In genomic region chr6:38673397-38674165, GRCh38 we compare ENCODE assay signal across 1 cellular context.
TF ChIP-seq lines count a peak whose summit lies in the region.

No MANE protein-coding gene starts in this region.

TF ChIP-seq in K562, 482 proteins besides CTCF, POLR2A, EP300 and RAD21 (continues in another document):
- no peak for TF ChIP-seq ZNF224 (CRISPR knock-in tag; IDR thresholded peaks at IDR 0.05)
- no peak for TF ChIP-seq CBX5 (IDR thresholded peaks at IDR 0.05; ENCODE audit: borderline replicate concordance, low read depth)
- no peak for TF ChIP-seq DPF2 (IDR thresholded peaks at IDR 0.05)
- TF ChIP-seq MYNN (IDR thresholded peaks at IDR 0.05): no peak
- no peak for TF ChIP-seq MYNN (CRISPR knock-in tag; IDR thresholded peaks at IDR 0.05)
- no peak for TF ChIP-seq SMARCA4 (IDR thresholded peaks at IDR 0.05)
- peak in 1 of 2 experiments; percentile 18; a peak in 1 of 4 replicates for TF ChIP-seq RCOR1 (IDR thresholded peaks at IDR 0.05; ENCODE audit: borderline replicate concordance in 1 of 2, low read depth in 2 of 2, low read length in 2 of 2)
- no peak for TF ChIP-seq CCNT2 (IDR thresholded peaks at IDR 0.05; ENCODE audit: borderline replicate concordance, extremely low read depth, insufficient read length, low read depth, low read length)
- TF ChIP-seq, protein P1, sequence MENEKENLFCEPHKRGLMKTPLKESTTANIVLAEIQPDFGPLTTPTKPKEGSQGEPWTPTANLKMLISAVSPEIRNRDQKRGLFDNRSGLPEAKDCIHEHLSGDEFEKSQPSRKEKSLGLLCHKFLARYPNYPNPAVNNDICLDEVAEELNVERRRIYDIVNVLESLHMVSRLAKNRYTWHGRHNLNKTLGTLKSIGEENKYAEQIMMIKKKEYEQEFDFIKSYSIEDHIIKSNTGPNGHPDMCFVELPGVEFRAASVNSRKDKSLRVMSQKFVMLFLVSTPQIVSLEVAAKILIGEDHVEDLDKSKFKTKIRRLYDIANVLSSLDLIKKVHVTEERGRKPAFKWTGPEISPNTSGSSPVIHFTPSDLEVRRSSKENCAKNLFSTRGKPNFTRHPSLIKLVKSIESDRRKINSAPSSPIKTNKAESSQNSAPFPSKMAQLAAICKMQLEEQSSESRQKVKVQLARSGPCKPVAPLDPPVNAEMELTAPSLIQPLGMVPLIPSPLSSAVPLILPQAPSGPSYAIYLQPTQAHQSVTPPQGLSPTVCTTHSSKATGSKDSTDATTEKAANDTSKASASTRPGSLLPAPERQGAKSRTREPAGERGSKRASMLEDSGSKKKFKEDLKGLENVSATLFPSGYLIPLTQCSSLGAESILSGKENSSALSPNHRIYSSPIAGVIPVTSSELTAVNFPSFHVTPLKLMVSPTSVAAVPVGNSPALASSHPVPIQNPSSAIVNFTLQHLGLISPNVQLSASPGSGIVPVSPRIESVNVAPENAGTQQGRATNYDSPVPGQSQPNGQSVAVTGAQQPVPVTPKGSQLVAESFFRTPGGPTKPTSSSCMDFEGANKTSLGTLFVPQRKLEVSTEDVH (IDR thresholded peaks at IDR 0.05; ENCODE audit: low read depth, partially characterized antibody): no peak
- TF ChIP-seq ZNF217 (CRISPR knock-in tag; IDR thresholded peaks at IDR 0.05): no peak
- no peak for TF ChIP-seq MTA2 (IDR thresholded peaks at IDR 0.05; ENCODE audit: low read depth)
- TF ChIP-seq JUN (IDR thresholded peaks at IDR 0.05; ENCODE audit: borderline replicate concordance, low read depth, low read length): no peak
- TF ChIP-seq JUN (CRISPR knock-in tag; IDR thresholded peaks at IDR 0.05; ENCODE audit: borderline replicate concordance): no peak
- TF ChIP-seq MTA3 (IDR thresholded peaks at IDR 0.05; ENCODE audit: borderline replicate concordance): no peak
- no peak for TF ChIP-seq RBM15 (IDR thresholded peaks at IDR 0.05; ENCODE audit: insufficient read depth, low read length)
- TF ChIP-seq ZFX (CRISPR knock-in tag; IDR thresholded peaks at IDR 0.05): no peak
- TF ChIP-seq E2F1 (CRISPR knock-in tag; IDR thresholded peaks at IDR 0.05): no peak
- no peak for TF ChIP-seq ZNF121 (CRISPR knock-in tag; conservative IDR thresholded peaks at IDR 0.05)
- TF ChIP-seq GATA2 (CRISPR knock-in tag; IDR thresholded peaks at IDR 0.05): peak; percentile 62
- TF ChIP-seq SRF (CRISPR knock-in tag; IDR thresholded peaks at IDR 0.05): peak in 1 of 2 experiments; percentile 88; a peak in 1 of 4 replicates
- no peak for TF ChIP-seq JUND (IDR thresholded peaks at IDR 0.05; ENCODE audit: borderline replicate concordance, low read depth, low read length)
- no peak for TF ChIP-seq JUND (tag; IDR thresholded peaks at IDR 0.05; ENCODE audit: borderline replicate concordance, low read depth, low read length)
- TF ChIP-seq CHD4 (IDR thresholded peaks at IDR 0.05; ENCODE audit: insufficient read depth, insufficient replicate concordance, low read depth, low read length, poor library complexity, severe bottlenecking): no peak
- no peak for TF ChIP-seq ZKSCAN8 (CRISPR knock-in tag; IDR thresholded peaks at IDR 0.05)
- TF ChIP-seq ZBTB49 (CRISPR knock-in tag; IDR thresholded peaks at IDR 0.05; ENCODE audit: borderline replicate concordance): no peak
- peak; percentile 74 for TF ChIP-seq BHLHE40 (IDR thresholded peaks at IDR 0.05; ENCODE audit: low read length)
- TF ChIP-seq, protein P2, sequence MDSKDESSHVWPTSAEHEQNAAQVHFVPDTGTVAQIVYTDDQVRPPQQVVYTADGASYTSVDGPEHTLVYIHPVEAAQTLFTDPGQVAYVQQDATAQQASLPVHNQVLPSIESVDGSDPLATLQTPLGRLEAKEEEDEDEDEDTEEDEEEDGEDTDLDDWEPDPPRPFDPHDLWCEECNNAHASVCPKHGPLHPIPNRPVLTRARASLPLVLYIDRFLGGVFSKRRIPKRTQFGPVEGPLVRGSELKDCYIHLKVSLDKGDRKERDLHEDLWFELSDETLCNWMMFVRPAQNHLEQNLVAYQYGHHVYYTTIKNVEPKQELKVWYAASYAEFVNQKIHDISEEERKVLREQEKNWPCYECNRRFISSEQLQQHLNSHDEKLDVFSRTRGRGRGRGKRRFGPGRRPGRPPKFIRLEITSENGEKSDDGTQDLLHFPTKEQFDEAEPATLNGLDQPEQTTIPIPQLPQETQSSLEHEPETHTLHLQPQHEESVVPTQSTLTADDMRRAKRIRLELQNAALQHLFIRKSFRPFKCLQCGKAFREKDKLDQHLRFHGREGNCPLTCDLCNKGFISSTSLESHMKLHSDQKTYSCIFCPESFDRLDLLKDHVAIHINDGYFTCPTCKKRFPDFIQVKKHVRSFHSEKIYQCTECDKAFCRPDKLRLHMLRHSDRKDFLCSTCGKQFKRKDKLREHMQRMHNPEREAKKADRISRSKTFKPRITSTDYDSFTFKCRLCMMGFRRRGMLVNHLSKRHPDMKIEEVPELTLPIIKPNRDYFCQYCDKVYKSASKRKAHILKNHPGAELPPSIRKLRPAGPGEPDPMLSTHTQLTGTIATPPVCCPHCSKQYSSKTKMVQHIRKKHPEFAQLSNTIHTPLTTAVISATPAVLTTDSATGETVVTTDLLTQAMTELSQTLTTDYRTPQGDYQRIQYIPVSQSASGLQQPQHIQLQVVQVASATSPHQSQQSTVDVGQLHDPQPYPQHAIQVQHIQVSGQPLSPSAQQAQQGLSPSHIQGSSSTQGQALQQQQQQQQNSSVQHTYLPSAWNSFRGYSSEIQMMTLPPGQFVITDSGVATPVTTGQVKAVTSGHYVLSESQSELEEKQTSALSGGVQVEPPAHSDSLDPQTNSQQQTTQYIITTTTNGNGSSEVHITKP (IDR thresholded peaks at IDR 0.05; ENCODE audit: partially characterized antibody): no peak
- TF ChIP-seq THAP12 (CRISPR knock-in tag; IDR thresholded peaks at IDR 0.05): no peak
- TF ChIP-seq, protein P3, sequence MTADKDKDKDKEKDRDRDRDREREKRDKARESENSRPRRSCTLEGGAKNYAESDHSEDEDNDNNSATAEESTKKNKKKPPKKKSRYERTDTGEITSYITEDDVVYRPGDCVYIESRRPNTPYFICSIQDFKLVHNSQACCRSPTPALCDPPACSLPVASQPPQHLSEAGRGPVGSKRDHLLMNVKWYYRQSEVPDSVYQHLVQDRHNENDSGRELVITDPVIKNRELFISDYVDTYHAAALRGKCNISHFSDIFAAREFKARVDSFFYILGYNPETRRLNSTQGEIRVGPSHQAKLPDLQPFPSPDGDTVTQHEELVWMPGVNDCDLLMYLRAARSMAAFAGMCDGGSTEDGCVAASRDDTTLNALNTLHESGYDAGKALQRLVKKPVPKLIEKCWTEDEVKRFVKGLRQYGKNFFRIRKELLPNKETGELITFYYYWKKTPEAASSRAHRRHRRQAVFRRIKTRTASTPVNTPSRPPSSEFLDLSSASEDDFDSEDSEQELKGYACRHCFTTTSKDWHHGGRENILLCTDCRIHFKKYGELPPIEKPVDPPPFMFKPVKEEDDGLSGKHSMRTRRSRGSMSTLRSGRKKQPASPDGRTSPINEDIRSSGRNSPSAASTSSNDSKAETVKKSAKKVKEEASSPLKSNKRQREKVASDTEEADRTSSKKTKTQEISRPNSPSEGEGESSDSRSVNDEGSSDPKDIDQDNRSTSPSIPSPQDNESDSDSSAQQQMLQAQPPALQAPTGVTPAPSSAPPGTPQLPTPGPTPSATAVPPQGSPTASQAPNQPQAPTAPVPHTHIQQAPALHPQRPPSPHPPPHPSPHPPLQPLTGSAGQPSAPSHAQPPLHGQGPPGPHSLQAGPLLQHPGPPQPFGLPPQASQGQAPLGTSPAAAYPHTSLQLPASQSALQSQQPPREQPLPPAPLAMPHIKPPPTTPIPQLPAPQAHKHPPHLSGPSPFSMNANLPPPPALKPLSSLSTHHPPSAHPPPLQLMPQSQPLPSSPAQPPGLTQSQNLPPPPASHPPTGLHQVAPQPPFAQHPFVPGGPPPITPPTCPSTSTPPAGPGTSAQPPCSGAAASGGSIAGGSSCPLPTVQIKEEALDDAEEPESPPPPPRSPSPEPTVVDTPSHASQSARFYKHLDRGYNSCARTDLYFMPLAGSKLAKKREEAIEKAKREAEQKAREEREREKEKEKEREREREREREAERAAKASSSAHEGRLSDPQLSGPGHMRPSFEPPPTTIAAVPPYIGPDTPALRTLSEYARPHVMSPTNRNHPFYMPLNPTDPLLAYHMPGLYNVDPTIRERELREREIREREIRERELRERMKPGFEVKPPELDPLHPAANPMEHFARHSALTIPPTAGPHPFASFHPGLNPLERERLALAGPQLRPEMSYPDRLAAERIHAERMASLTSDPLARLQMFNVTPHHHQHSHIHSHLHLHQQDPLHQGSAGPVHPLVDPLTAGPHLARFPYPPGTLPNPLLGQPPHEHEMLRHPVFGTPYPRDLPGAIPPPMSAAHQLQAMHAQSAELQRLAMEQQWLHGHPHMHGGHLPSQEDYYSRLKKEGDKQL (CRISPR knock-in tag; IDR thresholded peaks at IDR 0.05; ENCODE audit: borderline replicate concordance): no peak
- no peak for TF ChIP-seq ZNF3 (CRISPR knock-in tag; IDR thresholded peaks at IDR 0.05)
- no peak for TF ChIP-seq CBX1 (IDR thresholded peaks at IDR 0.05; ENCODE audit: low read depth)
- TF ChIP-seq RBM25 (IDR thresholded peaks at IDR 0.05; ENCODE audit: low read depth, low read length, severe bottlenecking): peak; percentile 13
- no peak for TF ChIP-seq ILF3 (IDR thresholded peaks at IDR 0.05; ENCODE audit: borderline replicate concordance)
- TF ChIP-seq HDGF (IDR thresholded peaks at IDR 0.05): no peak
- TF ChIP-seq ZNF146 (CRISPR knock-in tag; IDR thresholded peaks at IDR 0.05; ENCODE audit: unreplicated experiment): no peak
- no peak for TF ChIP-seq HMGN3 (IDR thresholded peaks at IDR 0.05; ENCODE audit: borderline replicate concordance, extremely low read depth, insufficient read length, low read depth, low read length)
- no peak for TF ChIP-seq THRB (CRISPR knock-in tag; conservative IDR thresholded peaks at IDR 0.05)
- peak; percentile 36; the same call in 1 of the 2 replicates for TF ChIP-seq SP1 (CRISPR knock-in tag; IDR thresholded peaks at IDR 0.05)
- TF ChIP-seq NR4A1 (CRISPR knock-in tag; IDR thresholded peaks at IDR 0.05): no peak
- no peak for TF ChIP-seq NR4A1 (tag; IDR thresholded peaks at IDR 0.05)
- TF ChIP-seq, protein P4, sequence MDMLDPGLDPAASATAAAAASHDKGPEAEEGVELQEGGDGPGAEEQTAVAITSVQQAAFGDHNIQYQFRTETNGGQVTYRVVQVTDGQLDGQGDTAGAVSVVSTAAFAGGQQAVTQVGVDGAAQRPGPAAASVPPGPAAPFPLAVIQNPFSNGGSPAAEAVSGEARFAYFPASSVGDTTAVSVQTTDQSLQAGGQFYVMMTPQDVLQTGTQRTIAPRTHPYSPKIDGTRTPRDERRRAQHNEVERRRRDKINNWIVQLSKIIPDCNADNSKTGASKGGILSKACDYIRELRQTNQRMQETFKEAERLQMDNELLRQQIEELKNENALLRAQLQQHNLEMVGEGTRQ (CRISPR knock-in tag; IDR thresholded peaks at IDR 0.05): no peak
- TF ChIP-seq NFIC (IDR thresholded peaks at IDR 0.05): 0 out of 2 replicates have a peak, but pooled peaks have one; percentile 17
- TF ChIP-seq SMARCC2 (IDR thresholded peaks at IDR 0.05; ENCODE audit: low read depth): no peak
- no peak for TF ChIP-seq HNRNPK (IDR thresholded peaks at IDR 0.05; ENCODE audit: low read depth, low read length, poor library complexity, severe bottlenecking)
